In the genomic region with DNA sequence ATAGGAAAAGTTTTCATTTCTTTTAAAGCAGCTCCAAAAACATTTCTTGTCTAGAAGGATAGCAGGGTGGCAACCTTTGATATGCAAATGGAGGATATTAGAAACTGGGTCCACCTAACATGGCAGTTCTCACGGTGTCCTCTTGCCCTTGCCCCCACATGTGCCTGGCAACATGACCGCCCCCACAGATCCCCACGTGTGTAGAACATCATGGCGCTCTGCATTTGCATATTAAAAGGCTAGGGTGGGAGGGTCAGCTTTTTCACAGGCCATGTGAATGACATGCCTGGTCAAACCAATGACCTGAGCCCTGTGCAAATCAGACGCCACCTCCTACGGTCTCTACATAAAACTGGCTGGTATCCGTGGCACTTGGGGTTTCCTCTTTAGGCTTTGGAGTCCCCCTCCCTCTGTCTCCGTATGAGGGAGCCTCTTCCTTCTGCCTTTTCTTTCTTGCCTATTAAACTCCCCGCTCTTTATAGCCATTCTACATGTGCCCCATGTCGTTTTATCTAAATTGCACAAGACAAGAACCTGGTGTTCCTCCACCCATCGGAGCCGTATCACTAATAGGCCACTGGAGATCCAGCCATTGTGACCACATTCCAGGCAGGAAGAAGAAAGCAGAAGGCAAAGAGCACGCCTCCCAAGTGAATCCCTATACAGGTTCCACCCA, we compare ENCODE assay signal across 1 cellular context.
TF ChIP-seq lines count a peak whose summit lies in the region.

No MANE protein-coding gene starts in this region.

TF ChIP-seq in WTC11, 78 proteins besides CTCF, POLR2A, EP300 and RAD21 (continued from another document):
- TF ChIP-seq ARID4B (CRISPR knock-in tag; IDR thresholded peaks at IDR 0.05; ENCODE audit: borderline replicate concordance), result no peak
- TF ChIP-seq ZNF425 (CRISPR knock-in tag; conservative IDR thresholded peaks at IDR 0.05), result no peak
- no peak for TF ChIP-seq NR2C2 (CRISPR knock-in tag; IDR thresholded peaks at IDR 0.05)
- TF ChIP-seq SP1 (CRISPR knock-in tag; conservative IDR thresholded peaks at IDR 0.05), result no peak
- TF ChIP-seq JUN (CRISPR knock-in tag; IDR thresholded peaks at IDR 0.05), result no peak
- no peak for TF ChIP-seq ESRRA (CRISPR knock-in tag; IDR thresholded peaks at IDR 0.05; ENCODE audit: borderline replicate concordance)
- TF ChIP-seq ZNF317 (CRISPR knock-in tag; IDR thresholded peaks at IDR 0.05; ENCODE audit: borderline replicate concordance, low read depth), result no peak
- no peak for TF ChIP-seq KAT7 (CRISPR knock-in tag; IDR thresholded peaks at IDR 0.05; ENCODE audit: borderline replicate concordance)
- TF ChIP-seq CDX4 (CRISPR knock-in tag; IDR thresholded peaks at IDR 0.05; ENCODE audit: borderline replicate concordance), result no peak
